Comparison of ENCODE assay signal across 1 cellular context in the genomic region with DNA sequence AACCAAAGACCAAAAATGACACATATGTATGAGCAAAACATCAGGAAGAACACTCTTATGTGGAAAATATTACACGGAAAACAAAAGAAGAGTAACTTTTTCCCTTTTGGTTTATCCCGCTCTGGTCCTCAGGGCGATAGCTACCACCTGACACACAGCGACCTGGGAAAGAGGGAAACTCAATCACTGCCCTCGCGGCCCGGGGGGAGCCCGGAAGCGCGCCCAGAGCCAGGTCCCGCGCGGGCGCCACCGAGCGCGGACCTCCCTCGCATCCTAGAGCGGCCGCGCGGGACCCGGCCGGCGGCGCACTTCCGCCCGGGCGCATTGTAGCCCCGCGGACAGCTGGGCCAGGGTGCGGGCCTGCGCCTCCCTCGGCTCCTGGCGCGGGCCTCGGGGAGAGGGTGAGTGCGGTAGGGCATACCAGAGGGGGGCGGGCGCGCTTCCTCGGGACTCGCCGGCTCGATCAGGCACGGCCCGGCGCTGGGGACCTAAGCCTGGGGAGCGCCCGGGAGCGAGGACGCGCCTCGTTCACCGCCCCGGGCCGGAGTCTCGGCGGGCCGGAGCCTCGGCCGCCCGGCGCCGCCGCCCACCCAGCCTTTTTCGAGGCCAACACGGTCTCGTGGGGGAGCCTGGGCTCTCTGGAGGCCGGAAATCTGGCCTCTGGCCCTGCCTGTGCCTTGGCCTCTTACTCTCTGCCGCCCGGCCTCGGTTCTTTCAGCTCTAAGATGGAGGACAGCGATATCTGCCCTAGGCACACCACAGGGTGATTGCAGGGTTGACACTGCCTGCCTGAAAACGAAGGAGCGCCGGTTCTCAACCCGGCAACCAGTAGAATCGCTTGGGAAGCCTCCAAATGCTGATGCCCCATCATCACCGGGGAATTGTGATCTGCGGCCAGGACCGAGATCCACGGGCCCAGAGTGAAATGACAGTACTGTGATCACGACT.
TF ChIP-seq lines count a peak whose summit lies in the region.

A gene with protein sequence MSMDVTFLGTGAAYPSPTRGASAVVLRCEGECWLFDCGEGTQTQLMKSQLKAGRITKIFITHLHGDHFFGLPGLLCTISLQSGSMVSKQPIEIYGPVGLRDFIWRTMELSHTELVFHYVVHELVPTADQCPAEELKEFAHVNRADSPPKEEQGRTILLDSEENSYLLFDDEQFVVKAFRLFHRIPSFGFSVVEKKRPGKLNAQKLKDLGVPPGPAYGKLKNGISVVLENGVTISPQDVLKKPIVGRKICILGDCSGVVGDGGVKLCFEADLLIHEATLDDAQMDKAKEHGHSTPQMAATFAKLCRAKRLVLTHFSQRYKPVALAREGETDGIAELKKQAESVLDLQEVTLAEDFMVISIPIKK (plus strand): TSS at position 327 of the 948 bp plus-strand sequence. CDS start 6,365 bp downstream, outside the sequence.

TF ChIP-seq in HepG2, 621 proteins besides CTCF, POLR2A, EP300 and RAD21 (continued from another document and continues in another):
- TF ChIP-seq PRDM15 (CRISPR knock-in tag; IDR thresholded peaks at IDR 0.05) (0 out of 2 replicates have a peak, but pooled peaks have one; percentile 52), ZNF710 (CRISPR knock-in tag; IDR thresholded peaks at IDR 0.05; ENCODE audit: borderline replicate concordance) (no peak), CEBPB (IDR thresholded peaks at IDR 0.05; ENCODE audit: borderline replicate concordance, low read depth, low read length) (no peak), FOXO1 (CRISPR knock-in tag; IDR thresholded peaks at IDR 0.05) (peak; percentile 24; the same call in 1 of the 2 replicates), NFKB2 (CRISPR knock-in tag; IDR thresholded peaks at IDR 0.05; ENCODE audit: borderline replicate concordance) (peak; percentile 29; the same call in 1 of the 2 replicates), ZBTB4 (CRISPR knock-in tag; IDR thresholded peaks at IDR 0.05; ENCODE audit: borderline replicate concordance) (no peak), SP1 (IDR thresholded peaks at IDR 0.05) (no peak), SP1 (CRISPR knock-in tag; IDR thresholded peaks at IDR 0.05) (peak; percentile 8; the same call in 1 of the 2 replicates), GFI1 (CRISPR knock-in tag; IDR thresholded peaks at IDR 0.05; ENCODE audit: borderline replicate concordance) (peak; percentile 93), SMAD1 (CRISPR knock-in tag; IDR thresholded peaks at IDR 0.05; ENCODE audit: borderline replicate concordance, low read depth) (no peak), ZNF619 (CRISPR knock-in tag; IDR thresholded peaks at IDR 0.05) (no peak), ZFYVE20 (CRISPR knock-in tag; IDR thresholded peaks at IDR 0.05; ENCODE audit: borderline replicate concordance, low read depth) (no peak), ZBTB26 (CRISPR knock-in tag; IDR thresholded peaks at IDR 0.05; ENCODE audit: borderline replicate concordance) (peak; percentile 26; the same call in 1 of the 2 replicates), TRIM22 (IDR thresholded peaks at IDR 0.05) (no peak), SOX5 (CRISPR knock-in tag; IDR thresholded peaks at IDR 0.05; ENCODE audit: borderline replicate concordance) (no peak), THYN1 (CRISPR knock-in tag; IDR thresholded peaks at IDR 0.05; ENCODE audit: borderline replicate concordance, low read depth) (no peak), ZSCAN22 (CRISPR knock-in tag; IDR thresholded peaks at IDR 0.05) (peak; percentile 51; the same call in 1 of the 2 replicates), ZNF644 (CRISPR knock-in tag; IDR thresholded peaks at IDR 0.05; ENCODE audit: low read depth) (no peak), TOPORS (CRISPR knock-in tag; IDR thresholded peaks at IDR 0.05) (peak; percentile 85), NKX3-1 (CRISPR knock-in tag; IDR thresholded peaks at IDR 0.05) (0 out of 2 replicates have a peak, but pooled peaks have one; percentile 50), SOX6 (IDR thresholded peaks at IDR 0.05) (no peak), SOX6 (CRISPR knock-in tag; IDR thresholded peaks at IDR 0.05) (no peak), ZNF446 (CRISPR knock-in tag; IDR thresholded peaks at IDR 0.05) (no peak; the same call in 1 of the 2 replicates), MTERF4 (CRISPR knock-in tag; IDR thresholded peaks at IDR 0.05) (no peak)
- TF ChIP-seq, protein P1, sequence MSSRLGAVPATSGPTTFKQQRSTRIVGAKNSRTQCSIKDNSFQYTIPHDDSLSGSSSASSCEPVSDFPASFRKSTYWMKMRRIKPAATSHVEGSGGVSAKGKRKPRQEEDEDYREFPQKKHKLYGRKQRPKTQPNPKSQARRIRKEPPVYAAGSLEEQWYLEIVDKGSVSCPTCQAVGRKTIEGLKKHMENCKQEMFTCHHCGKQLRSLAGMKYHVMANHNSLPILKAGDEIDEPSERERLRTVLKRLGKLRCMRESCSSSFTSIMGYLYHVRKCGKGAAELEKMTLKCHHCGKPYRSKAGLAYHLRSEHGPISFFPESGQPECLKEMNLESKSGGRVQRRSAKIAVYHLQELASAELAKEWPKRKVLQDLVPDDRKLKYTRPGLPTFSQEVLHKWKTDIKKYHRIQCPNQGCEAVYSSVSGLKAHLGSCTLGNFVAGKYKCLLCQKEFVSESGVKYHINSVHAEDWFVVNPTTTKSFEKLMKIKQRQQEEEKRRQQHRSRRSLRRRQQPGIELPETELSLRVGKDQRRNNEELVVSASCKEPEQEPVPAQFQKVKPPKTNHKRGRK (CRISPR knock-in tag; IDR thresholded peaks at IDR 0.05) = no peak
- TF ChIP-seq, protein P2, sequence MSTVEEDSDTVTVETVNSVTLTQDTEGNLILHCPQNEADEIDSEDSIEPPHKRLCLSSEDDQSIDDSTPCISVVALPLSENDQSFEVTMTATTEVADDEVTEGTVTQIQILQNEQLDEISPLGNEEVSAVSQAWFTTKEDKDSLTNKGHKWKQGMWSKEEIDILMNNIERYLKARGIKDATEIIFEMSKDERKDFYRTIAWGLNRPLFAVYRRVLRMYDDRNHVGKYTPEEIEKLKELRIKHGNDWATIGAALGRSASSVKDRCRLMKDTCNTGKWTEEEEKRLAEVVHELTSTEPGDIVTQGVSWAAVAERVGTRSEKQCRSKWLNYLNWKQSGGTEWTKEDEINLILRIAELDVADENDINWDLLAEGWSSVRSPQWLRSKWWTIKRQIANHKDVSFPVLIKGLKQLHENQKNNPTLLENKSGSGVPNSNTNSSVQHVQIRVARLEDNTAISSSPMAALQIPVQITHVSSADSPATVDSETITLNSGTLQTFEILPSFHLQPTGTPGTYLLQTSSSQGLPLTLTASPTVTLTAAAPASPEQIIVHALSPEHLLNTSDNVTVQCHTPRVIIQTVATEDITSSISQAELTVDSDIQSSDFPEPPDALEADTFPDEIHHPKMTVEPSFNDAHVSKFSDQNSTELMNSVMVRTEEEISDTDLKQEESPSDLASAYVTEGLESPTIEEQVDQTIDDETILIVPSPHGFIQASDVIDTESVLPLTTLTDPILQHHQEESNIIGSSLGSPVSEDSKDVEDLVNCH (CRISPR knock-in tag; IDR thresholded peaks at IDR 0.05) = no peak; the same call in 1 of the 2 replicates
- TF ChIP-seq, protein P3, sequence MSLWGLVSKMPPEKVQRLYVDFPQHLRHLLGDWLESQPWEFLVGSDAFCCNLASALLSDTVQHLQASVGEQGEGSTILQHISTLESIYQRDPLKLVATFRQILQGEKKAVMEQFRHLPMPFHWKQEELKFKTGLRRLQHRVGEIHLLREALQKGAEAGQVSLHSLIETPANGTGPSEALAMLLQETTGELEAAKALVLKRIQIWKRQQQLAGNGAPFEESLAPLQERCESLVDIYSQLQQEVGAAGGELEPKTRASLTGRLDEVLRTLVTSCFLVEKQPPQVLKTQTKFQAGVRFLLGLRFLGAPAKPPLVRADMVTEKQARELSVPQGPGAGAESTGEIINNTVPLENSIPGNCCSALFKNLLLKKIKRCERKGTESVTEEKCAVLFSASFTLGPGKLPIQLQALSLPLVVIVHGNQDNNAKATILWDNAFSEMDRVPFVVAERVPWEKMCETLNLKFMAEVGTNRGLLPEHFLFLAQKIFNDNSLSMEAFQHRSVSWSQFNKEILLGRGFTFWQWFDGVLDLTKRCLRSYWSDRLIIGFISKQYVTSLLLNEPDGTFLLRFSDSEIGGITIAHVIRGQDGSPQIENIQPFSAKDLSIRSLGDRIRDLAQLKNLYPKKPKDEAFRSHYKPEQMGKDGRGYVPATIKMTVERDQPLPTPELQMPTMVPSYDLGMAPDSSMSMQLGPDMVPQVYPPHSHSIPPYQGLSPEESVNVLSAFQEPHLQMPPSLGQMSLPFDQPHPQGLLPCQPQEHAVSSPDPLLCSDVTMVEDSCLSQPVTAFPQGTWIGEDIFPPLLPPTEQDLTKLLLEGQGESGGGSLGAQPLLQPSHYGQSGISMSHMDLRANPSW (CRISPR knock-in tag; IDR thresholded peaks at IDR 0.05; ENCODE audit: borderline replicate concordance) = no peak
